10 cellular contexts compared by ENCODE assay signal in the genomic region with DNA sequence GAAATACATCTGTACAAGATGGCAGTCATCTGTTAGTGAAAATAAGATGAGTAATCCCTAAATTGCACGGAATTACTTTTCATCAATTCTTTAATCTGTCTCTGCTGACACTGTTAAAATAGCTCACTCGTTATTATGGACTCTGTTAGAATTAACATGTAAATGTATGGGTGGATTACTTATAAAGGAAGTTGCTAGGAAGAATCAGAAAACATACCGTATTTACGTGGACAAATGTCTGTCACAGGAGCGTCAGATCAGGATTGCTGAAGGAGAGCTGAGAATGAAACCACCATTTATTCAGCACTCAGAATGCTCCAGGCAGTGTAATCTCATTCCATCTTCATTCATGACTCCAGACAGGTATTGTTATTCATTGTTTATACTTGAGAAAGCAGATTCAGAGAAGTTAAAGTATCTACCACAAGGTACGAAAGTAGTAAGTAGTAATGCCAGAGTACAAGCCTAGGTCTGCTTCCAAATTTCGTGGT. TPM values are rescaled to one million over a fixed set of nuclear protein-coding genes. Genes with fewer than 3 reads are reported as not detected.
A peak's percentile ranks its signal among the peaks of the same experiment; 100 is the strongest.
DNase-seq lines count a peak whose midpoint lies in the region; ATAC-seq, FAIRE-seq and TF ChIP-seq lines count a peak whose summit lies in the region.
"Had no signal": no experiment of that assay in that cellular context is flagged by ENCODE, and none has a peak within 500 bp of the region (broad histone marks: within the 10 kb centered on the region; RNA-seq: fewer than 3 reads in every experiment).

No MANE protein-coding gene starts in this region.

- POLR2A ChIA-PET in HepG2 (lab: Yijun Ruan, JAX): no interaction called here

- H3K27me3 ChIP-seq in brain microvascular endothelial cell (replicated peaks): no peaks in the 10 kb centered on the region
- H3K27me3 ChIP-seq in HepG2 (ENCODE audit: control insufficient read depth in 1 of 2, insufficient read depth in 2 of 2, low read length in 2 of 2): no peaks in the 10 kb centered on the region

- no peak overlapping the region for H3K4me3 Mint-ChIP-seq in stimulated activated naive CD8-positive, alpha-beta T cell treated with anti-CD3 and anti-CD28 coated beads, Interleukin-15, amount 100 ng/mL, for 72 hours
- no peak overlapping the region for H3K4me3 Mint-ChIP-seq in immature natural killer cell
- H3K4me3 Mint-ChIP-seq: activated B cell treated with CpG ODN at 0.5 μM for 24 hours had no signal

- H3K27ac ChIP-seq in brain microvascular endothelial cell (peak overlapping the region; percentile 100), HepG2 (ENCODE audit: extremely low read length, insufficient read depth, low read length) (peak overlapping the region; percentile 64), urinary bladder (ENCODE audit: low read depth) (no peak overlapping the region)

- no peaks in the 10 kb centered on the region for H3K9me3 ChIP-seq in HepG2 (ENCODE audit: low read length)

- peak; percentile 12 for DNase-seq in NCI-H82 (lab: John Stamatoyannopoulos, UW)
- DNase-seq in NCI-H82 treated with DMSO at 0.1 percent for 48 hours (lab: John Stamatoyannopoulos, UW; ENCODE audit: unreplicated experiment): no peak
- no peak for DNase-seq in brain microvascular endothelial cell
- DNase-seq in HepG2 (ENCODE audit: low spot score): no peak
- DNase-seq in stimulated activated naive CD8-positive, alpha-beta T cell treated with anti-CD3 and anti-CD28 coated beads, Interleukin-15, amount 100 ng/mL, for 72 hours: no peak
- DNase-seq in immature natural killer cell: no peak
- DNase-seq: activated B cell treated with CpG ODN at 0.5 μM for 24 hours had no signal

- CTCF ChIA-PET in HepG2 (lab: Yijun Ruan, JAX; ENCODE audit: low intra/inter-chr PET ratio, low total read pairs): no interaction called here

- BruUV-seq in HepG2 (replicated peaks; lab: Mats Ljungman, UMichigan): TSS peak; percentile 62

- TF ChIP-seq CTCF in brain microvascular endothelial cell (IDR thresholded peaks at IDR 0.05; ENCODE audit: low read depth, low read length, missing control alignments): no peak
- no peak for TF ChIP-seq CTCF in HepG2 (CRISPR knock-in tag; IDR thresholded peaks at IDR 0.05)

- TF ChIP-seq RAD21 in HepG2 (CRISPR knock-in tag; IDR thresholded peaks at IDR 0.05): no peak

- in situ Hi-C loops in brain microvascular endothelial cell (cut with HindIII; ENCODE audit: low pct_ligation_motif_present, low sequenced_read_pairs): no loop called here
- in situ Hi-C loops in HepG2 (cut with HindIII; ENCODE audit: extremely low pct_ligation_motif_present, low pct_unique_long_range_greater_than_20kb): no loop called here

- no peaks in the 10 kb centered on the region for H3K4me1 Mint-ChIP-seq in stimulated activated naive CD8-positive, alpha-beta T cell treated with anti-CD3 and anti-CD28 coated beads, Interleukin-15, amount 100 ng/mL, for 72 hours
- H3K4me1 Mint-ChIP-seq in immature natural killer cell: peaks cover 0 to 7% of the 10 kb centered on the region in 2 donors
- H3K4me1 Mint-ChIP-seq: activated B cell treated with CpG ODN at 0.5 μM for 24 hours had no signal

- H3K9me3 Mint-ChIP-seq in stimulated activated naive CD8-positive, alpha-beta T cell treated with anti-CD3 and anti-CD28 coated beads, Interleukin-15, amount 100 ng/mL, for 72 hours: no peaks in the 10 kb centered on the region
- H3K9me3 Mint-ChIP-seq in immature natural killer cell: peaks cover 0 to 10% (median 0%) of the 10 kb centered on the region in 6 donors
- H3K9me3 Mint-ChIP-seq: activated B cell treated with CpG ODN at 0.5 μM for 24 hours, nephron had no signal

- no peak for ATAC-seq in HepG2
- no peak for ATAC-seq in stimulated activated naive CD8-positive, alpha-beta T cell treated with anti-CD3 and anti-CD28 coated beads, Interleukin-15, amount 100 ng/mL, for 72 hours
- no peak for ATAC-seq in GM19463 (IDR thresholded peaks at IDR 0.05; ENCODE audit: unreplicated experiment)

- FAIRE-seq in HepG2 (lab: Jason Lieb, UNC): no peak

- no peaks in the 10 kb centered on the region for H3K36me3 ChIP-seq in brain microvascular endothelial cell (replicated peaks)
- H3K36me3 ChIP-seq in HepG2 (replicated peaks in 1 of 2; ENCODE audit: control insufficient read depth in 1 of 2, insufficient read depth in 2 of 2, low read length in 2 of 2): no peaks in the 10 kb centered on the region
- no peaks in the 10 kb centered on the region for H3K36me3 ChIP-seq in urinary bladder (ENCODE audit: insufficient read depth)

- H3K4me1 ChIP-seq in HepG2 (ENCODE audit: insufficient read depth, low read length) (peaks cover 40% of the 10 kb centered on the region), urinary bladder (ENCODE audit: insufficient read depth) (no peaks in the 10 kb centered on the region)

- H2AFZ ChIP-seq in HepG2 (ENCODE audit: low read length): peak overlapping the region; percentile 35

- H3K4me3 ChIP-seq in brain microvascular endothelial cell (ENCODE audit: low read depth, low read length) (peak overlapping the region; percentile 88), HepG2 (replicated peaks in 1 of 3; ENCODE audit: insufficient read depth in 1 of 3, low read depth in 2 of 3, low read length in 3 of 3) (peak overlapping the region; percentile 72 to 97 (median 95); a peak in 5 of 6 replicates), urinary bladder (ENCODE audit: low read depth, low read length) (peak overlapping the region; percentile 56)

- peak overlapping the region; percentile 76 for H3K4me2 ChIP-seq in HepG2 (ENCODE audit: low read depth, low read length)

- TF ChIP-seq EP300 in HepG2 (IDR thresholded peaks at IDR 0.05; ENCODE audit: low read depth in 2 of 2, low read length in 2 of 2) (no peak), HepG2 (CRISPR knock-in tag; IDR thresholded peaks at IDR 0.05; ENCODE audit: borderline replicate concordance) (no peak)

- H4K20me1 ChIP-seq in HepG2 (ENCODE audit: insufficient read depth, low read length): no peaks in the 10 kb centered on the region

- H3K79me2 ChIP-seq in HepG2 (ENCODE audit: insufficient read depth, low read length): peaks cover 16% of the 10 kb centered on the region

- TF ChIP-seq POLR2A in HepG2 (IDR thresholded peaks at IDR 0.05; ENCODE audit: insufficient read depth in 1 of 2, low read depth in 2 of 2, low read length in 2 of 2): no peak

- intact Hi-C loops in HepG2 (cut with micrococcal nuclease; ENCODE audit: unreplicated experiment): loop anchor here (5.0 kb wide), 3 partner anchors 34 to 461 kb away; a partner anchor contains a TSS

- peak overlapping the region; percentile 73 for H3K9ac ChIP-seq in HepG2 (ENCODE audit: insufficient read depth, low read depth, low read length)

- peaks cover 0 to 4% (median 0%) of the 10 kb centered on the region in 3 donors for H3K36me3 Mint-ChIP-seq in immature natural killer cell

- H3K27ac Mint-ChIP-seq in stimulated activated naive CD8-positive, alpha-beta T cell treated with anti-CD3 and anti-CD28 coated beads, Interleukin-15, amount 100 ng/mL, for 72 hours: no peak overlapping the region
- no peak overlapping the region for H3K27ac Mint-ChIP-seq in immature natural killer cell
- H3K27ac Mint-ChIP-seq: activated B cell treated with CpG ODN at 0.5 μM for 24 hours, nephron had no signal

- WGBS in HepG2 (ENCODE audit: low lambda C conversion rate): 52% methylated on average over 7 of the region's 7 CpGs
- WGBS in urinary bladder: 47% methylated on average over 7 of the region's 7 CpGs

- peaks cover 19% of the 10 kb centered on the region for H3K27me3 Mint-ChIP-seq in stimulated activated naive CD8-positive, alpha-beta T cell treated with anti-CD3 and anti-CD28 coated beads, Interleukin-15, amount 100 ng/mL, for 72 hours
- peaks cover 3 to 9% (median 5%) of the 10 kb centered on the region in 3 donors for H3K27me3 Mint-ChIP-seq in immature natural killer cell (ENCODE audit: low read depth in 3 of 3)
- H3K27me3 Mint-ChIP-seq: activated B cell treated with CpG ODN at 0.5 μM for 24 hours had no signal

TF ChIP-seq in HepG2, 621 proteins besides CTCF, POLR2A, EP300 and RAD21:
- 0 out of 2 replicates have a peak, but pooled peaks have one; percentile 5 for TF ChIP-seq TOPORS (CRISPR knock-in tag; IDR thresholded peaks at IDR 0.05)
- TF ChIP-seq HOXA7 (CRISPR knock-in tag; IDR thresholded peaks at IDR 0.05): no peak
- peak; percentile 97 for TF ChIP-seq GZF1 (CRISPR knock-in tag; IDR thresholded peaks at IDR 0.05)
- TF ChIP-seq KMT2A (CRISPR knock-in tag; IDR thresholded peaks at IDR 0.05): 0 out of 2 replicates have a peak, but pooled peaks have one; percentile 38

RNA-seq across cellular contexts. Expression of a gene that starts 1.3 kb away (rescaled TPM):
- total RNA-seq in HepG2 (2016; rRNA removed; fragmentation: Illumina TruSeq; extraction: Trizol) (4.6 and 7.7 TPM in 2 replicates), urinary bladder (23.3 TPM)
- 1.9 and 2.0 TPM in 2 replicates for total RNA-seq in HepG2 (2016; cell fraction: cytosol; rRNA removed; fragmentation: Illumina TruSeq; extraction: Trizol; ENCODE audit: low read depth)
- total RNA-seq in HepG2 (2016; cell fraction: insoluble cytoplasmic fraction; rRNA removed; fragmentation: Illumina TruSeq; extraction: Trizol): 4.0 and 7.6 TPM in 2 replicates
- total RNA-seq in HepG2 (2016; cell fraction: membrane; rRNA removed; fragmentation: Illumina TruSeq; extraction: Trizol): 2.3 TPM in 2 replicates
- 7.1 and 7.4 TPM in 2 replicates for total RNA-seq in HepG2 (2016; cell fraction: nucleus; rRNA removed; fragmentation: Illumina TruSeq; extraction: Trizol)
- polyA plus RNA-seq in HepG2 (2011; rRNA removed) (0.56 and 0.84 TPM in 2 replicates), urinary bladder (4.7 TPM), immature natural killer cell (not detected)
- polyA plus RNA-seq in HepG2 (2011; cell fraction: cytosol; rRNA removed): 0.28 and 0.45 TPM in 2 replicates
- 0.48 and 0.57 TPM in 2 replicates for polyA plus RNA-seq in HepG2 (2011; cell fraction: nucleus; rRNA removed)
- 1.3 and 1.8 TPM in 2 replicates for polyA plus RNA-seq in HepG2 (2012)
- 0.10 TPM in 2 replicates for polyA plus RNA-seq in HepG2 (2016; cell fraction: cytosol; fragmentation: Illumina TruSeq; extraction: Trizol; ENCODE audit: low read depth)
- 3.7 and 4.7 TPM in 2 replicates for polyA plus RNA-seq in HepG2 (2016; cell fraction: insoluble cytoplasmic fraction; fragmentation: Illumina TruSeq; extraction: Trizol; ENCODE audit: low read depth)
- polyA plus RNA-seq in HepG2 (2016; cell fraction: membrane; fragmentation: Illumina TruSeq; extraction: Trizol; ENCODE audit: low read depth): 0.31 and 0.45 TPM in 2 replicates
- polyA plus RNA-seq in HepG2 (2016; cell fraction: nucleus; fragmentation: Illumina TruSeq; extraction: Trizol; ENCODE audit: insufficient read depth, low read depth): 4.2 and 5.1 TPM in 2 replicates
- 0.14 and 0.62 TPM in 2 replicates for polyA minus RNA-seq in HepG2 (2011; rRNA and poly(A)+ RNA removed; ENCODE audit: low replicate concordance)
- polyA minus RNA-seq in HepG2 (2011; cell fraction: cytosol; rRNA and poly(A)+ RNA removed): 1.2 and 1.7 TPM in 2 replicates
- 5.3 and 6.7 TPM in 2 replicates for polyA minus RNA-seq in HepG2 (2011; cell fraction: nucleus; rRNA and poly(A)+ RNA removed)
